In genomic region chr17:74852237-74853047, GRCh38 we compare ENCODE assay signal across 1 cellular context.
TF ChIP-seq lines count a peak whose summit lies in the region.

No MANE protein-coding gene starts in this region.

TF ChIP-seq in GM12878, 131 proteins besides CTCF, POLR2A, EP300 and RAD21:
- TF ChIP-seq NFYA (IDR thresholded peaks at IDR 0.05; ENCODE audit: borderline replicate concordance, low read depth, low read length), result no peak
- no peak for TF ChIP-seq POLR2AphosphoS5 (IDR thresholded peaks at IDR 0.05; ENCODE audit: low read length)
- no peak for TF ChIP-seq MEF2A (IDR thresholded peaks at IDR 0.05; ENCODE audit: insufficient read depth, low read depth, low read length)
- no peak for TF ChIP-seq IRF5 (IDR thresholded peaks at IDR 0.05; ENCODE audit: borderline replicate concordance)
- peak; percentile 63; the same call in 1 of the 2 replicates for TF ChIP-seq REST (IDR thresholded peaks at IDR 0.05; ENCODE audit: low read depth, low read length)
- 0 out of 2 replicates have a peak, but pooled peaks have one; percentile 17 for TF ChIP-seq TCF12 (IDR thresholded peaks at IDR 0.05; ENCODE audit: low read depth, low read length)
